Comparison of ENCODE assay signal across 8 cellular contexts in the genomic region with DNA sequence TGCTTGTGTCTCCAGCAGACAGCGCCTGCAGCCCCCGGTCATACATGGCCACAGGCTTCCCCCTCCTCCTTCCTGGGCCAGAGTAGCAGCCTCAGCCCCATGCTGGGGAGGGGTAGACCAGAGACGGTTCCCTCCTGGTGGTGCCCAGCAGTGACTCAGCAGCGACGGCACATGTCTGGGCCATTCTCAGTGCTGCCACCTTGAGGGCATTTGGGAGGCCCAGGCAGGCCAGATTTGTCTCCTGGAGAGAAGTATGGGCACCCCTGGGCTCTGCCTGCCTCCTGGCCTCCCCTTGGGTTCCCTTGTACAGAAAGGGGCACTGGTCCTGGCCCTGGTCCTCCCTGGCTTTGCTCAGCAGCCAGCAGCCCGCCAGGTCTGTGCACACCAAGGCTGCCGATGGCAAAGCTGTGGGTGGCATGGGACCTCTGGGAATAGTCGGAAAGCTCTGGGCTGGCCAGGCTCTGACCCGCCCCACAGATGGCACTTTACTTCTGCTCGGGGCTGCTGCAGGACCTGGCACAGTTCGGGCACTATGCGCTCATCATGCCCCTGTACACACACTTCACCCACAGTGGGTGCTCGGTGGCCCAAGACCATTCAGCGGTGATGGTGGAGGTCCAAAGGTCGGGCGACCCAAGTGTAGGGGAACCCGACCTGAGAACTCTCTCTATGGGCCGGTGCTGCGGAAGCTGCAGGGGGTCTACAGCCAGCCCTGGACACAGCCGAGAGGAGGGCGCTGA. TPM values are rescaled to one million over a fixed set of nuclear protein-coding genes. Genes with fewer than 3 reads are reported as not detected.
DNase-seq lines count a peak whose midpoint lies in the region; ATAC-seq, FAIRE-seq and TF ChIP-seq lines count a peak whose summit lies in the region.

No MANE protein-coding gene starts in this region.

- no peaks in the 10 kb centered on the region for H3K79me2 ChIP-seq in DND-41 (ENCODE audit: insufficient read depth, low read length)
- no peaks in the 10 kb centered on the region for H3K79me2 ChIP-seq in astrocyte (ENCODE audit: insufficient read depth, low read length)

- no peak overlapping the region for H3K27ac Mint-ChIP-seq in astrocyte (ENCODE audit: unreplicated experiment)

- peak; percentile 76 for DNase-seq in DND-41
- peak; percentile 61 for DNase-seq in HPDE6-E6E7 (ENCODE audit: extremely low spot score)
- peak in 3 of 5 donors; percentile 30 to 65 (median 48) for DNase-seq in T-helper 1 cell
- peak; percentile 19 for DNase-seq in astrocyte (ENCODE audit: low read depth)
- DNase-seq in left lobe of liver (ENCODE audit: low spot score): peak; percentile 60
- DNase-seq in stimulated activated CD8-positive, alpha-beta memory T cell treated with anti-CD3 and anti-CD28 coated beads, Interleukin-4, amount 100 ng/mL, for 24 hours (ENCODE audit: low read depth): peak; percentile 58
- no peak for DNase-seq in DMS153 (lab: John Stamatoyannopoulos, UW)
- DNase-seq in GF-D8 (lab: John Stamatoyannopoulos, UW): no peak

- H3K4me2 ChIP-seq in DND-41 (ENCODE audit: insufficient read depth, low read length) (no peak overlapping the region), astrocyte (ENCODE audit: low read length) (no peak overlapping the region)

- H3K27ac ChIP-seq in DND-41 (ENCODE audit: low read length): no peak overlapping the region
- no peak overlapping the region for H3K27ac ChIP-seq in astrocyte (ENCODE audit: low read depth, low read length)

- FAIRE-seq in astrocyte (lab: Jason Lieb, UNC): no peak

- no peaks in the 10 kb centered on the region for H4K20me1 ChIP-seq in DND-41 (ENCODE audit: insufficient read depth, low read length)
- H4K20me1 ChIP-seq in astrocyte (ENCODE audit: insufficient read depth, low read length): no peaks in the 10 kb centered on the region

- H3K27me3 ChIP-seq in DND-41 (ENCODE audit: insufficient read depth, low read length, poor library complexity) (no peaks in the 10 kb centered on the region), astrocyte (ENCODE audit: insufficient read depth, low read length) (peaks cover 5% of the 10 kb centered on the region)

- H3K9me3 ChIP-seq in DND-41 (ENCODE audit: insufficient read depth, low read length, severe bottlenecking) (no peaks in the 10 kb centered on the region), astrocyte (ENCODE audit: insufficient read depth, low read depth, low read length) (no peaks in the 10 kb centered on the region)

- no peaks in the 10 kb centered on the region for H3K36me3 Mint-ChIP-seq in astrocyte (ENCODE audit: low read depth, unreplicated experiment)

- H3K4me3 Mint-ChIP-seq in astrocyte (ENCODE audit: unreplicated experiment): no peak overlapping the region

- H3K4me1 Mint-ChIP-seq in astrocyte (ENCODE audit: low read depth, unreplicated experiment): peaks cover 4% of the 10 kb centered on the region

- H3K27me3 Mint-ChIP-seq in astrocyte (ENCODE audit: low read depth, unreplicated experiment): peaks cover 24% of the 10 kb centered on the region

- H3K4me1 ChIP-seq in DND-41 (ENCODE audit: insufficient read depth, low read length): peaks cover 7% of the 10 kb centered on the region
- H3K4me1 ChIP-seq in astrocyte (ENCODE audit: insufficient read depth, low read length): no peaks in the 10 kb centered on the region

- H3K9me3 Mint-ChIP-seq in astrocyte (ENCODE audit: unreplicated experiment): no peaks in the 10 kb centered on the region

- ATAC-seq in DND-41 (ENCODE audit: insufficient read depth, low read depth): peak; percentile 67
- ATAC-seq in left lobe of liver: peak; percentile 22

- H3K9ac ChIP-seq in DND-41 (ENCODE audit: low read depth, low read length) (no peak overlapping the region), astrocyte (ENCODE audit: low read length) (no peak overlapping the region)

- no peaks in the 10 kb centered on the region for H3K36me3 ChIP-seq in DND-41 (ENCODE audit: insufficient read depth, low read length)
- H3K36me3 ChIP-seq in astrocyte (ENCODE audit: insufficient read depth, low read length): no peaks in the 10 kb centered on the region

- peak; percentile 77 for TF ChIP-seq CTCF in DND-41 (IDR thresholded peaks at IDR 0.05; ENCODE audit: borderline replicate concordance, extremely low read depth, low read length, poor library complexity, severe bottlenecking)
- peak; percentile 56 for TF ChIP-seq CTCF in astrocyte (IDR thresholded peaks at IDR 0.05; ENCODE audit: insufficient read depth, low read depth, low read length)

- H2AFZ ChIP-seq in DND-41 (ENCODE audit: low read depth, low read length) (peak overlapping the region; percentile 51; the same call in 1 of the 2 replicates), astrocyte (ENCODE audit: low read depth, low read length) (peak overlapping the region; percentile 52)

- H3K4me3 ChIP-seq in DND-41 (ENCODE audit: low read depth in 1 of 2, low read length in 2 of 2) (no peak overlapping the region), astrocyte (ENCODE audit: insufficient read depth, low read depth, low read length) (no peak overlapping the region)

RNA-seq across cellular contexts. Expression of a gene that starts 11.4 kb away (rescaled TPM):
- not detected in 2 replicates for total RNA-seq in astrocyte
- not detected for total RNA-seq in left lobe of liver

RNA-seq across cellular contexts. Expression of a gene that starts 37.9 kb away (rescaled TPM):
- total RNA-seq in astrocyte (0.19 and 0.27 TPM in 2 replicates), left lobe of liver (not detected)

RNA-seq across cellular contexts. Expression of a gene that starts 43.1 kb away (rescaled TPM):
- 0.14 TPM in 1 of 2 replicates, not detected in the other for total RNA-seq in astrocyte
- 0.48 TPM for total RNA-seq in left lobe of liver

Comparison
In these comparisons a context has a peak if more than half of its experiments do, and no peak if none do; other contexts are left out.
1. DNase-seq: peak in DND-41 (single experiment), HPDE6-E6E7 (single experiment), T-helper 1 cell (3 of 5), astrocyte (single experiment), left lobe of liver (single experiment) and stimulated activated CD8-positive, alpha-beta memory T cell treated with anti-CD3 and anti-CD28 coated beads, Interleukin-4, amount 100 ng/mL, for 24 hours (single experiment); none in DMS153 (single experiment) and GF-D8 (single experiment).